In genomic region chr14:93962701-93963601, GRCh38 we compare ENCODE assay signal across 9 cellular contexts. TPM values are rescaled to one million over a fixed set of nuclear protein-coding genes. Genes with fewer than 3 reads are reported as not detected.
A peak's percentile ranks its signal among the peaks of the same experiment; 100 is the strongest.
DNase-seq lines count a peak whose midpoint lies in the region; ATAC-seq and TF ChIP-seq lines count a peak whose summit lies in the region.
"Had no signal": no experiment of that assay in that cellular context is flagged by ENCODE, and none has a peak within 500 bp of the region (broad histone marks: within the 10 kb centered on the region; RNA-seq: fewer than 3 reads in every experiment).

No MANE protein-coding gene starts in this region.

- no peaks in the 10 kb centered on the region for H3K9me3 ChIP-seq in gastroesophageal sphincter
- H3K9me3 ChIP-seq in stomach smooth muscle (ENCODE audit: control insufficient read depth in 2 of 2, low read length in 2 of 2), result no peaks in the 10 kb centered on the region
- H3K9me3 ChIP-seq in suprapubic skin, result no peaks in the 10 kb centered on the region

- peak; percentile 50 for ATAC-seq in GM19455 (IDR thresholded peaks at IDR 0.05; ENCODE audit: unreplicated experiment)
- ATAC-seq in HG03439 (IDR thresholded peaks at IDR 0.05; ENCODE audit: unreplicated experiment), result peak; percentile 49
- no peak for ATAC-seq in gastroesophageal sphincter

- no peaks in the 10 kb centered on the region for H3K27me3 ChIP-seq in gastroesophageal sphincter
- no peaks in the 10 kb centered on the region for H3K27me3 ChIP-seq in stomach smooth muscle (ENCODE audit: control insufficient read depth in 1 of 2, insufficient read depth in 2 of 2, low read length in 2 of 2)
- H3K27me3 ChIP-seq in suprapubic skin, result no peaks in the 10 kb centered on the region

- no peak for TF ChIP-seq CTCF in gastroesophageal sphincter (IDR thresholded peaks at IDR 0.05)
- no peak for TF ChIP-seq CTCF in suprapubic skin (IDR thresholded peaks at IDR 0.05)

- TF ChIP-seq EP300 in gastroesophageal sphincter (IDR thresholded peaks at IDR 0.05) (no peak), suprapubic skin (IDR thresholded peaks at IDR 0.05) (no peak)

- H3K27ac ChIP-seq in gastroesophageal sphincter (peak overlapping the region; percentile 39 to 96 (median 88)), stomach smooth muscle (ENCODE audit: low read length) (peak overlapping the region; percentile 66), suprapubic skin (no peak overlapping the region)

- peaks cover 7 to 89% (median 15%) of the 10 kb centered on the region in 3 donors for H3K4me1 ChIP-seq in gastroesophageal sphincter
- H3K4me1 ChIP-seq in stomach smooth muscle (ENCODE audit: control insufficient read depth, insufficient read depth, low read length), result peaks cover 74% of the 10 kb centered on the region
- H3K4me1 ChIP-seq in suprapubic skin, result peaks cover 7% of the 10 kb centered on the region

- peak; percentile 37 for DNase-seq in EH (ENCODE audit: low read depth)
- DNase-seq in T-helper 22 cell (ENCODE audit: low read depth), result peak; percentile 53
- no peak for DNase-seq in suprapubic skin (ENCODE audit: low spot score in 2 of 2)
- no peak for DNase-seq in DMS114 treated with DMSO at 0.1 percent for 48 hours (lab: John Stamatoyannopoulos, UW; ENCODE audit: unreplicated experiment)

- no peak overlapping the region for H3K9ac ChIP-seq in stomach smooth muscle (ENCODE audit: low read length in 2 of 2)

- 38% methylated on average over 10 of the region's 16 CpGs; no CpG with 5 or more reads in 1 of the 2 donors for WGBS in gastroesophageal sphincter (ENCODE audit: low coverage in 1 of 2), 2 donors
- 69% methylated on average over 9 of the region's 16 CpGs for WGBS in suprapubic skin

- H3K36me3 ChIP-seq in gastroesophageal sphincter, result no peaks in the 10 kb centered on the region
- H3K36me3 ChIP-seq in stomach smooth muscle (ENCODE audit: control insufficient read depth in 2 of 2, insufficient read depth in 2 of 2, low read length in 2 of 2), result peaks cover 32 to 36% of the 10 kb centered on the region in 2 donors
- H3K36me3 ChIP-seq in suprapubic skin, result no peaks in the 10 kb centered on the region

- H3K4me3 ChIP-seq in gastroesophageal sphincter, result no peak overlapping the region
- H3K4me3 ChIP-seq in stomach smooth muscle (ENCODE audit: low read length in 2 of 2), result no peak overlapping the region
- H3K4me3 ChIP-seq in suprapubic skin, result no peak overlapping the region

- TF ChIP-seq POLR2A in gastroesophageal sphincter (IDR thresholded peaks at IDR 0.05) (no peak), suprapubic skin (IDR thresholded peaks at IDR 0.05) (no peak)

RNA-seq across cellular contexts. Expression of gene ASB2, which starts 13.4 kb away (rescaled TPM):
- total RNA-seq in gastroesophageal sphincter, result 100 to 1,000 TPM; 118 to 208 (median 120) TPM
- total RNA-seq in suprapubic skin, result 1 to 10 TPM in 2 of 4 donors, under 1 TPM in 2; 0.79 to 2.5 (median 0.95) TPM
- total RNA-seq: endothelial cell of umbilical vein had no signal

RNA-seq across cellular contexts. Expression of gene CCDC197, which starts 34.1 kb away (rescaled TPM):
- total RNA-seq in gastroesophageal sphincter, result not detected
- not detected for total RNA-seq in suprapubic skin
- total RNA-seq: endothelial cell of umbilical vein had no signal

RNA-seq across cellular contexts. Expression of gene FAM181A, which starts 35.8 kb away (rescaled TPM):
- total RNA-seq in gastroesophageal sphincter (not detected), suprapubic skin (not detected)
- total RNA-seq: endothelial cell of umbilical vein had no signal

Comparison
In these comparisons a context has a peak if more than half of its experiments do, and no peak if none do; other contexts are left out.
1. DNase-seq: peak in EH (single experiment) and T-helper 22 cell (single experiment); none in suprapubic skin (0 of 2) and DMS114 treated with DMSO at 0.1 percent for 48 hours (single experiment).
2. RNA of gene ASB2, which starts 13.4 kb away (total RNA-seq): 118 to 208 TPM in gastroesophageal sphincter; 0.79 to 2.5 TPM in suprapubic skin; every median in the first group is over 10 times any median in the second.